In the genomic region with DNA sequence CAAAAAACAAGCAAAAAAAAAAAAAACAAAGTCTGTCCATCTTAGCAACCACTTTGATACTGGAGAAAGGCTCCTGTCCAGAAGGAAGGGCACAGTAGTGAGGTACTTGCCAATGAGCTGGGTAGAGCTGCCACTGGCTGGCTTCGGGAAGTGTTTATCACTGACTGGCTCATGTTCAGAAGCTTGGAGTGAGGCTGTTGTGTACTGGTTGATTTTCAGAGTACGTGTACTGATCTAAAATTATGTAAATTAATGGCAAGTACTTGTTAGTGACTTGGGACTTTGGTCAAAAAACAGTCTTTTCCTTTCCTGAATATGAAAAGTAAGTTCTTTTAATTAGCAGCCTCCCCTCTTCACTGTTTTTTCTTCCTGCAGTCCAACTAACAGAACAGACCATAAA, we compare ENCODE assay signal across 8 cellular contexts. TPM values are rescaled to one million over a fixed set of nuclear protein-coding genes. Genes with fewer than 3 reads are reported as not detected.
A peak's percentile ranks its signal among the peaks of the same experiment; 100 is the strongest.
DNase-seq lines count a peak whose midpoint lies in the region; ATAC-seq, FAIRE-seq and TF ChIP-seq lines count a peak whose summit lies in the region.

No MANE protein-coding gene starts in this region.

- no peak for ATAC-seq in SK-N-SH treated with all-trans-retinoic acid at 6 μM for 48 hours
- no peak for ATAC-seq in HG03521 (IDR thresholded peaks at IDR 0.05; ENCODE audit: unreplicated experiment)

- peaks cover 35% of the 10 kb centered on the region for H3K79me2 ChIP-seq in SK-N-SH (ENCODE audit: insufficient read depth)

- H3K27ac ChIP-seq in SK-N-SH (ENCODE audit: low read depth in 2 of 2, low read length in 1 of 2): peak overlapping the region; percentile 73 to 86; a peak in 2 of 4 replicates
- H3K27ac ChIP-seq in kidney (ENCODE audit: low read depth in 2 of 2, low read length in 2 of 2): no peak overlapping the region
- peak overlapping the region; percentile 27 for H3K27ac ChIP-seq in substantia nigra (ENCODE audit: low read depth, low read length, poor library complexity, severe bottlenecking)

- H3F3A ChIP-seq in SK-N-SH (replicated peaks; ENCODE audit: insufficient read depth): peaks cover 4% of the 10 kb centered on the region

- H3K27me3 Mint-ChIP-seq in activated T-helper 1 cell treated with anti-CD3 and anti-CD28 coated beads, Interleukin-12 subunit alpha, Interleukin-12 subunit beta, Interleukin-2, Interleukin-4 antibody, amounts not matched to agents 30 ng/mL and 10 ng/mL and 1 ng/mL, durations not matched to agents 14 hours and 24 hours and 36 hours (ENCODE audit: insufficient read depth): no peaks in the 10 kb centered on the region

- CTCF ChIA-PET in SK-N-SH (lab: Yijun Ruan, JAX): interaction anchor here (1.1 to 2.5 kb wide), 3 partner anchors 18 to 1576 kb away, joined by 3 to 9 read pairs (median 7); partner anchors contain the start of gene ZNF620

- peak; percentile 20 for DNase-seq in SK-N-SH
- no peak for DNase-seq in activated T-helper 1 cell treated with anti-CD3 and anti-CD28 coated beads, Interleukin-12 subunit alpha, Interleukin-12 subunit beta, Interleukin-2, Interleukin-4 antibody, amounts not matched to agents 30 ng/mL and 10 ng/mL and 1 ng/mL, durations not matched to agents 14 hours and 24 hours and 36 hours (ENCODE audit: low spot score)
- DNase-seq in kidney: no peak
- peak in 9 of 49 donors; percentile 1 to 21 (median 7) for DNase-seq in substantia nigra (lab: John Stamatoyannopoulos, UW)
- no peak for DNase-seq in SW480 (ENCODE audit: low spot score)
- no peak for DNase-seq in stimulated activated naive CD4-positive, alpha-beta T cell (lab: John Stamatoyannopoulos, UW)

- no peaks in the 10 kb centered on the region for H3K9me3 Mint-ChIP-seq in activated T-helper 1 cell treated with anti-CD3 and anti-CD28 coated beads, Interleukin-12 subunit alpha, Interleukin-12 subunit beta, Interleukin-2, Interleukin-4 antibody, amounts not matched to agents 30 ng/mL and 10 ng/mL and 1 ng/mL, durations not matched to agents 14 hours and 24 hours and 36 hours

- H3K9ac ChIP-seq in SK-N-SH: peak overlapping the region; percentile 97; the same call in 1 of the 2 replicates
- H3K9ac ChIP-seq in kidney (ENCODE audit: low read length in 2 of 2): peak overlapping the region in 1 of 2 donors; percentile 96

- H3K4me3 ChIP-seq in SK-N-SH (ENCODE audit: low read depth in 2 of 2, low read length in 1 of 2): peak overlapping the region in 1 of 2 experiments; percentile 87; a peak in 1 of 4 replicates
- H3K4me3 ChIP-seq in kidney (ENCODE audit: low read length in 2 of 2): peak overlapping the region; percentile 96 to 97

- H3K36me3 ChIP-seq in SK-N-SH (replicated peaks in 1 of 2; ENCODE audit: control insufficient read depth in 1 of 2, insufficient read depth in 2 of 2, low read length in 1 of 2): peaks cover 13 to 26% of the 10 kb centered on the region in 2 experiments
- H3K36me3 ChIP-seq in kidney (ENCODE audit: control insufficient read depth in 1 of 2, insufficient read depth in 2 of 2, low read length in 2 of 2): peaks cover 5 to 10% of the 10 kb centered on the region in 2 donors

- TF ChIP-seq EP300 in SK-N-SH (IDR thresholded peaks at IDR 0.05; ENCODE audit: borderline replicate concordance in 1 of 2, low read depth in 1 of 2, low read length in 1 of 2): no peak

- 95% methylated on average over 2 of the region's 2 CpGs for WGBS in SK-N-SH (ENCODE audit: low lambda C conversion rate)

- H2AFZ ChIP-seq in SK-N-SH (ENCODE audit: low read depth): peak overlapping the region; percentile 96

- H4K20me1 ChIP-seq in SK-N-SH (ENCODE audit: insufficient read depth): no peaks in the 10 kb centered on the region

- no peaks in the 10 kb centered on the region for H3K27me3 ChIP-seq in SK-N-SH (ENCODE audit: insufficient read depth)

- H3K4me2 ChIP-seq in SK-N-SH: peak overlapping the region; percentile 98; the same call in 1 of the 2 replicates

- H3K4me1 Mint-ChIP-seq in activated T-helper 1 cell treated with anti-CD3 and anti-CD28 coated beads, Interleukin-12 subunit alpha, Interleukin-12 subunit beta, Interleukin-2, Interleukin-4 antibody, amounts not matched to agents 30 ng/mL and 10 ng/mL and 1 ng/mL, durations not matched to agents 14 hours and 24 hours and 36 hours (ENCODE audit: low read depth): peaks cover 26% of the 10 kb centered on the region

- TF ChIP-seq RAD21 in SK-N-SH (IDR thresholded peaks at IDR 0.05; ENCODE audit: low read length): no peak

- no peak for FAIRE-seq in kidney (lab: Jason Lieb, UNC)

- no peak overlapping the region for H3K27ac Mint-ChIP-seq in activated T-helper 1 cell treated with anti-CD3 and anti-CD28 coated beads, Interleukin-12 subunit alpha, Interleukin-12 subunit beta, Interleukin-2, Interleukin-4 antibody, amounts not matched to agents 30 ng/mL and 10 ng/mL and 1 ng/mL, durations not matched to agents 14 hours and 24 hours and 36 hours

- H3K4me3 Mint-ChIP-seq in activated T-helper 1 cell treated with anti-CD3 and anti-CD28 coated beads, Interleukin-12 subunit alpha, Interleukin-12 subunit beta, Interleukin-2, Interleukin-4 antibody, amounts not matched to agents 30 ng/mL and 10 ng/mL and 1 ng/mL, durations not matched to agents 14 hours and 24 hours and 36 hours: peak overlapping the region; percentile 97

- H3K9me2 ChIP-seq in SK-N-SH: no peaks in the 10 kb centered on the region

- no peak for TF ChIP-seq CTCF in SK-N-SH (IDR thresholded peaks at IDR 0.05)
- TF ChIP-seq CTCF in kidney (IDR thresholded peaks at IDR 0.05; ENCODE audit: borderline replicate concordance, extremely low read depth, insufficient read depth): no peak

- H3K4me1 ChIP-seq in SK-N-SH (ENCODE audit: control insufficient read depth in 1 of 2, insufficient read depth in 2 of 2, low read depth in 1 of 2, low read length in 1 of 2) (peaks cover 0 to 7% of the 10 kb centered on the region in 2 experiments; a peak in 1 of 4 replicates), kidney (ENCODE audit: control insufficient read depth in 1 of 2, insufficient read depth in 1 of 2, low read depth in 1 of 2, low read length in 2 of 2) (peaks cover 0 to 11% of the 10 kb centered on the region in 2 donors)

- POLR2A ChIA-PET in SK-N-SH (lab: Yijun Ruan, JAX): interaction anchor here (1.3 to 3.6 kb wide), 4 partner anchors 9 to 676 kb away, joined by 4 to 45 read pairs (median 7); partner anchors contain the start of genes CTNNB1, RPL14 and ZNF620

- H3K36me3 Mint-ChIP-seq in activated T-helper 1 cell treated with anti-CD3 and anti-CD28 coated beads, Interleukin-12 subunit alpha, Interleukin-12 subunit beta, Interleukin-2, Interleukin-4 antibody, amounts not matched to agents 30 ng/mL and 10 ng/mL and 1 ng/mL, durations not matched to agents 14 hours and 24 hours and 36 hours (ENCODE audit: low read depth): peaks cover 22% of the 10 kb centered on the region

- intact Hi-C loops in activated T-helper 1 cell treated with anti-CD3 and anti-CD28 coated beads, Interleukin-12 subunit alpha, Interleukin-12 subunit beta, Interleukin-2, Interleukin-4 antibody, amounts not matched to agents 30 ng/mL and 10 ng/mL and 1 ng/mL, durations not matched to agents 14 hours and 24 hours and 36 hours (cut with micrococcal nuclease): loop anchor here (1.0 to 10.0 kb wide), 9 partner anchors 17 to 1571 kb away; partner anchors contain the start of genes EIF1B, RPL14, TRAK1 and ULK4
- intact Hi-C loops in kidney (cut with DNase I): no loop called here

- H3K9me3 ChIP-seq in SK-N-SH: no peaks in the 10 kb centered on the region
- H3K9me3 ChIP-seq in kidney (ENCODE audit: control insufficient read depth in 1 of 2, low read length in 2 of 2): no peaks in the 10 kb centered on the region

TF ChIP-seq in SK-N-SH, 30 proteins besides CTCF, POLR2A, EP300 and RAD21 (continues in another document):
- TF ChIP-seq TAF1 (IDR thresholded peaks at IDR 0.05; ENCODE audit: borderline replicate concordance, low read depth, low read length) (no peak), RCOR1 (IDR thresholded peaks at IDR 0.05; ENCODE audit: low read length) (no peak), YY1 (IDR thresholded peaks at IDR 0.05; ENCODE audit: low read depth) (no peak), TCF12 (IDR thresholded peaks at IDR 0.05) (no peak), JUND (IDR thresholded peaks at IDR 0.05) (no peak), SMC3 (IDR thresholded peaks at IDR 0.05; ENCODE audit: low read depth, low read length) (no peak), ELF1 (IDR thresholded peaks at IDR 0.05) (no peak)

RNA-seq across cellular contexts. Expression of gene ZNF621, which starts 1.0 kb away (rescaled TPM):
- polyA plus RNA-seq in SK-N-SH (2012; rRNA removed) (10.3 and 15.5 TPM in 2 replicates), kidney (ENCODE audit: insufficient read depth, low read depth, low replicate concordance) (6.9 TPM)
- polyA plus RNA-seq in SK-N-SH (2012; cell fraction: cytosol; rRNA removed): 10.1 and 10.9 TPM in 2 replicates
- polyA plus RNA-seq in SK-N-SH (2012; cell fraction: nucleus; rRNA removed): 30.9 and 43.6 TPM in 2 replicates
- 18.3 and 19.0 TPM in 2 replicates for total RNA-seq in activated T-helper 1 cell treated with anti-CD3 and anti-CD28 coated beads, Interleukin-12 subunit alpha, Interleukin-12 subunit beta, Interleukin-2, Interleukin-4 antibody, amounts not matched to agents 30 ng/mL and 10 ng/mL and 1 ng/mL, durations not matched to agents 14 hours and 24 hours and 36 hours
- 25.4 TPM for total RNA-seq in kidney

RNA-seq across cellular contexts. Expression of gene ZNF620, which starts 17.9 kb away (rescaled TPM):
- polyA plus RNA-seq in SK-N-SH (2012; rRNA removed) (2.0 and 2.5 TPM in 2 replicates), kidney (ENCODE audit: insufficient read depth, low read depth, low replicate concordance) (2.8 TPM)
- polyA plus RNA-seq in SK-N-SH (2012; cell fraction: cytosol; rRNA removed): 2.5 and 2.9 TPM in 2 replicates
- polyA plus RNA-seq in SK-N-SH (2012; cell fraction: nucleus; rRNA removed): 2.1 and 3.0 TPM in 2 replicates
- 5.5 and 6.0 TPM in 2 replicates for total RNA-seq in activated T-helper 1 cell treated with anti-CD3 and anti-CD28 coated beads, Interleukin-12 subunit alpha, Interleukin-12 subunit beta, Interleukin-2, Interleukin-4 antibody, amounts not matched to agents 30 ng/mL and 10 ng/mL and 1 ng/mL, durations not matched to agents 14 hours and 24 hours and 36 hours
- total RNA-seq in kidney: 6.9 TPM

RNA-seq across cellular contexts. Expression of gene ZNF619, which starts 46.9 kb away (rescaled TPM):
- polyA plus RNA-seq in SK-N-SH (2012; rRNA removed) (1.6 and 2.4 TPM in 2 replicates), kidney (ENCODE audit: insufficient read depth, low read depth, low replicate concordance) (1.4 TPM)
- polyA plus RNA-seq in SK-N-SH (2012; cell fraction: cytosol; rRNA removed): 1.4 and 1.7 TPM in 2 replicates
- 2.2 and 3.3 TPM in 2 replicates for polyA plus RNA-seq in SK-N-SH (2012; cell fraction: nucleus; rRNA removed)
- 7.1 and 8.2 TPM in 2 replicates for total RNA-seq in activated T-helper 1 cell treated with anti-CD3 and anti-CD28 coated beads, Interleukin-12 subunit alpha, Interleukin-12 subunit beta, Interleukin-2, Interleukin-4 antibody, amounts not matched to agents 30 ng/mL and 10 ng/mL and 1 ng/mL, durations not matched to agents 14 hours and 24 hours and 36 hours
- total RNA-seq in kidney: 9.0 TPM

Comparison
In these comparisons a context has a peak if more than half of its experiments do, and no peak if none do; other contexts are left out.
1. H3K27ac ChIP-seq: peak in SK-N-SH (2 of 2) and substantia nigra (single experiment); none in kidney (0 of 2).